14 cellular contexts compared by ENCODE assay signal in the genomic region with DNA sequence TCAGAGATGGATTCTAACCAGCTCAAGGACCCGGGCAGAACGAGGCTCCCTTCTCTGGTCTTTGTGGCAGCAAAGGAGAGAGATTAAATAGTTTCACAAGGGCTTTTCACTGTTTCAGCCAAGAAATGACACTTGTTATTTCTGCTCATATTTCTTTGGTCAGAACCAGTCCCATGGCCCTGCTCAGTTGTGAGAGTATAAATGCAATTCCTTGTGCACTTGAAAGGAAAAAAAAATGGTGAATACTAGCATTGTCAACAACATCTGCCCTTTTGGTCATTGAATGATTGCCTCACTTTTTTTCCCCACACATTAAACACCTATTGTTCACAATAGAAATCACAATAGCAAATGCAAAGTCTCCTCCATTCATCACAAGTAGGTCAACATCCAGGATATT.
A peak's percentile ranks its signal among the peaks of the same experiment; 100 is the strongest.
DNase-seq lines count a peak whose midpoint lies in the region; ATAC-seq and TF ChIP-seq lines count a peak whose summit lies in the region.
"Had no signal": no experiment of that assay in that cellular context is flagged by ENCODE, and none has a peak within 500 bp of the region (broad histone marks: within the 10 kb centered on the region; RNA-seq: fewer than 3 reads in every experiment).

No MANE protein-coding gene starts in this region.

- DNase-seq in coronary artery (ENCODE audit: low spot score) (no peak), right atrium auricular region (ENCODE audit: low spot score) (no peak), trophoblast cell (no peak), ecto neural progenitor cell (ENCODE audit: low spot score) (no peak), CD1c-positive myeloid dendritic cell (ENCODE audit: extremely low spot score) (no peak)
- DNase-seq: AML-193, cortex of kidney, MV-4-11, small intestine had no signal

- no peak overlapping the region for H3K4ac ChIP-seq in trophoblast cell (ENCODE audit: low read depth, low read length)

- H3K4me3 ChIP-seq in HUES64 (ENCODE audit: low read length) (no peak overlapping the region), coronary artery (peak overlapping the region; percentile 37), right atrium auricular region (no peak overlapping the region), skeletal muscle tissue (ENCODE audit: low read length in 3 of 3) (no peak overlapping the region), trophoblast cell (ENCODE audit: low read depth, low read length) (no peak overlapping the region)

- no peak overlapping the region for H2BK12ac ChIP-seq in trophoblast cell (ENCODE audit: low read length)

- no peaks in the 10 kb centered on the region for H3K27me3 ChIP-seq in HUES64 (ENCODE audit: insufficient read depth, low read length)
- H3K27me3 ChIP-seq in right atrium auricular region: no peaks in the 10 kb centered on the region
- no peaks in the 10 kb centered on the region for H3K27me3 ChIP-seq in skeletal muscle tissue (ENCODE audit: control insufficient read depth in 3 of 3, insufficient read depth in 3 of 3, low read length in 3 of 3)
- H3K27me3 ChIP-seq in trophoblast cell (ENCODE audit: insufficient read depth, low read length): no peaks in the 10 kb centered on the region

- H3K23ac ChIP-seq in trophoblast cell (ENCODE audit: low read length): no peak overlapping the region

- no peaks in the 10 kb centered on the region for H3K79me1 ChIP-seq in trophoblast cell (ENCODE audit: low read length)

- no peak overlapping the region for H4K91ac ChIP-seq in trophoblast cell (ENCODE audit: low read depth, low read length)

- peak overlapping the region; percentile 36 for H3K9ac ChIP-seq in HUES64 (ENCODE audit: low read depth, low read length)
- H3K9ac ChIP-seq in skeletal muscle tissue (ENCODE audit: low read depth in 1 of 3, low read length in 3 of 3): peak overlapping the region in 2 of 3 donors; percentile 7 to 28
- no peak overlapping the region for H3K9ac ChIP-seq in trophoblast cell (ENCODE audit: low read length)

- H4K8ac ChIP-seq in trophoblast cell (ENCODE audit: low read depth, low read length): no peak overlapping the region

- no peak for TF ChIP-seq CTCF in coronary artery (IDR thresholded peaks at IDR 0.05)
- TF ChIP-seq CTCF in right atrium auricular region (IDR thresholded peaks at IDR 0.05): no peak

- H3K27ac ChIP-seq in HUES64 (ENCODE audit: low read depth, low read length): peak overlapping the region; percentile 76; the same call in 1 of the 2 replicates
- peak overlapping the region; percentile 70 to 90 for H3K27ac ChIP-seq in coronary artery
- peak overlapping the region; percentile 2 to 72 for H3K27ac ChIP-seq in right atrium auricular region
- H3K27ac ChIP-seq in skeletal muscle tissue (ENCODE audit: low read depth, low read length): no peak overlapping the region
- H3K27ac ChIP-seq in trophoblast cell (ENCODE audit: low read depth, low read length): no peak overlapping the region
- H3K27ac ChIP-seq: RWPE1 had no signal

- H3K4me1 ChIP-seq in HUES64 (ENCODE audit: insufficient read depth, low read length) (peaks cover 19% of the 10 kb centered on the region), right atrium auricular region (peaks cover 0 to 15% of the 10 kb centered on the region in 2 donors), skeletal muscle tissue (ENCODE audit: control insufficient read depth in 3 of 3, insufficient read depth in 3 of 3, low read length in 3 of 3) (peaks cover 14 to 26% (median 17%) of the 10 kb centered on the region in 3 donors), trophoblast cell (ENCODE audit: control insufficient read depth in 1 of 2, insufficient read depth in 2 of 2, low read length in 2 of 2) (no peaks in the 10 kb centered on the region)

- no peaks in the 10 kb centered on the region for H3K79me2 ChIP-seq in trophoblast cell (ENCODE audit: control insufficient read depth, insufficient read depth, low read length, poor library complexity)

- no peak overlapping the region for H2AK5ac ChIP-seq in trophoblast cell (ENCODE audit: low read length)

- no peak overlapping the region for H4K12ac ChIP-seq in trophoblast cell (ENCODE audit: low read depth, low read length)

- H3K14ac ChIP-seq in trophoblast cell (ENCODE audit: low read length): no peak overlapping the region

- H3K4me2 ChIP-seq in trophoblast cell (ENCODE audit: low read length): no peak overlapping the region

- H2BK120ac ChIP-seq in trophoblast cell (ENCODE audit: insufficient read depth, low read length, poor library complexity): no peak overlapping the region

- no peak overlapping the region for H2BK5ac ChIP-seq in trophoblast cell (ENCODE audit: low read depth, low read length, poor library complexity)

- H3K18ac ChIP-seq in trophoblast cell (ENCODE audit: low read length): no peak overlapping the region

- no peaks in the 10 kb centered on the region for H3K9me3 ChIP-seq in HUES64 (ENCODE audit: insufficient read depth, low read depth, low read length)
- H3K9me3 ChIP-seq in right atrium auricular region: no peaks in the 10 kb centered on the region
- no peaks in the 10 kb centered on the region for H3K9me3 ChIP-seq in skeletal muscle tissue (ENCODE audit: control insufficient read depth in 3 of 3, low read length in 3 of 3)
- H3K9me3 ChIP-seq in trophoblast cell (ENCODE audit: insufficient read depth, low read depth, low read length): no peaks in the 10 kb centered on the region

- WGBS in HUES64: 37% methylated on average over 2 of the region's 2 CpGs
- whole genome bisulfite sequencing in trophoblast cell (ENCODE audit: extremely low coverage, insufficient coverage, insufficient read length): no CpG with 5 or more reads among the region's 2 CpGs

- ATAC-seq in GM21619 (IDR thresholded peaks at IDR 0.05; ENCODE audit: unreplicated experiment): no peak
- ATAC-seq: stimulated activated memory B cell treated with anti-CD40 and anti-IgM and Interleukin-4, amounts not matched to agents 10 μg/mL and 1 μg/mL and 100 μg/mL, for 72 hours had no signal

- no peaks in the 10 kb centered on the region for H3K36me3 ChIP-seq in HUES64 (ENCODE audit: insufficient read depth, low read length)
- no peaks in the 10 kb centered on the region for H3K36me3 ChIP-seq in right atrium auricular region
- no peaks in the 10 kb centered on the region for H3K36me3 ChIP-seq in skeletal muscle tissue (ENCODE audit: control insufficient read depth in 3 of 3, insufficient read depth in 3 of 3, low read length in 3 of 3)
- no peaks in the 10 kb centered on the region for H3K36me3 ChIP-seq in trophoblast cell (ENCODE audit: control insufficient read depth in 1 of 2, insufficient read depth in 2 of 2, low read length in 2 of 2)

- no peak overlapping the region for H2AFZ ChIP-seq in trophoblast cell (ENCODE audit: insufficient read depth, low read length, poor library complexity)

Comparison
In these comparisons a context has a peak if more than half of its experiments do, and no peak if none do; other contexts are left out.
1. H3K27ac ChIP-seq: peak in HUES64 (single experiment), coronary artery (2 of 2) and right atrium auricular region (2 of 2); none in skeletal muscle tissue (single experiment) and trophoblast cell (single experiment).